8 cellular contexts compared by ENCODE assay signal in the genomic region with DNA sequence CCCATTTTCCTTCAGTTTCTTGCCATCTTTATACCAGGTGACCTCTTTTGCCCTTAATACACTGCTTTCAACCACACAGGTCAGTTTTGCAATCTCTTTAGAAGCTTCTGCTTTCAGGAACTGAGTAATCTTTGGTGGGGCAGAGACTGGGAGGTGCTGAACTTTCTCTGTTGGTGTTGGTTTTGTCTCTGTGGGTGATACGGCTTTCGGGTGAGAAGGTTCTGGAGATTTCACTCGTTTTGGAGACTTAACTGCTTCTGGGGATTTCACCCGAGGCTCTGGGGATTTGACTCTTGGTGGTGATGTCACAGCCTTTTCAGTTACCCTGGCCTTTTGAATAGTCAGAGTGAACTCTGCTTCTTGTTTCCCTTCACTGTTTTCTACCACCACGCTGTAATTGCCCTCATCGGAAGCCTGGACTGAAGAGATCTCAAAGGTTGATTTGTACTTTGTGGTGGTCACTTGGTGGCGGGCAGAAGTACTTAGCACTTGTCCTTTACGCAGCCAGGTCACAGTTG.
DNase-seq lines count a peak whose midpoint lies in the region; ATAC-seq and TF ChIP-seq lines count a peak whose summit lies in the region.

No MANE protein-coding gene starts in this region.

- no peak overlapping the region for H3K4me3 Mint-ChIP-seq in activated naive CD8-positive, alpha-beta T cell

- no peaks in the 10 kb centered on the region for H3K27me3 Mint-ChIP-seq in activated naive CD8-positive, alpha-beta T cell

- ATAC-seq in GM19438 (IDR thresholded peaks at IDR 0.05; ENCODE audit: low read depth, unreplicated experiment) = peak; percentile 96
- ATAC-seq in HG03432 (IDR thresholded peaks at IDR 0.05; ENCODE audit: unreplicated experiment) = peak; percentile 97

- H3K9me3 Mint-ChIP-seq in activated naive CD8-positive, alpha-beta T cell (ENCODE audit: low read depth) = peaks cover 7% of the 10 kb centered on the region

- DNase-seq in GF-D8 (lab: John Stamatoyannopoulos, UW) (peak; percentile 88), erythroblast (lab: John Stamatoyannopoulos, UW) (no peak), NCI-H1930 (lab: John Stamatoyannopoulos, UW) (no peak), globus pallidus (ENCODE audit: low spot score) (no peak), GM03348 (ENCODE audit: low spot score) (no peak)

- H3K36me3 Mint-ChIP-seq in activated naive CD8-positive, alpha-beta T cell = peaks cover 55% of the 10 kb centered on the region

- H3K4me1 Mint-ChIP-seq in activated naive CD8-positive, alpha-beta T cell (ENCODE audit: low read depth) = peaks cover 24% of the 10 kb centered on the region

- H3K27ac Mint-ChIP-seq in activated naive CD8-positive, alpha-beta T cell = peak overlapping the region; percentile 13

- no peak for TF ChIP-seq POLR2A in erythroblast (IDR thresholded peaks at IDR 0.05; ENCODE audit: low read length)
